20 cellular contexts compared by ENCODE assay signal in the genomic region with DNA sequence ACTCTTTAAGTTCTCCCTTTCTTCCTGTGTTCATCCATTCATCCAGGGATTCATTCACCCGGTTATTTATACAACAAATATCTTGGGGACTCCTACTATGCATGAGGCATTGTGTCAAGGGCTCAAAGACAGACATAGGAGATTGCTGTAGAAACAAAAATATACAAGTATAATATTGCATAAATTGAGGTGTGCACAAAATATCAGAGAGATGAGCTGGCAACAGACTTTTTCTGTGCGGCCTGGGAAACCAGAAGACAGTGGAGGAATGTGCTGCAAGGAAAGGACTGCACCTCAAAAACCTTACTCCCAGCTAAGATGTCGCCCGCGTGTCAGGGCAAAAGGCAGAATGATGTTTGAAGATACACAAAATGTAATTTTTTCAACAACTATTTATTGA. TPM values are rescaled to one million over a fixed set of nuclear protein-coding genes. Genes with fewer than 3 reads are reported as not detected.
DNase-seq lines count a peak whose midpoint lies in the region; ATAC-seq and TF ChIP-seq lines count a peak whose summit lies in the region.
"Had no signal": no experiment of that assay in that cellular context is flagged by ENCODE, and none has a peak within 500 bp of the region (broad histone marks: within the 10 kb centered on the region; RNA-seq: fewer than 3 reads in every experiment).

No MANE protein-coding gene starts in this region.

- CTCF ChIA-PET in PC-9 (lab: Charles Lee): no interaction called here

- POLR2A ChIA-PET in PC-9 (lab: Charles Lee; ENCODE audit: unreplicated experiment): no interaction called here

- peak; percentile 9 for DNase-seq in EH (ENCODE audit: low read depth)
- peak; percentile 17 for DNase-seq in HT1080 (ENCODE audit: low read depth)
- peak; percentile 5 for DNase-seq in astrocyte of the spinal cord (ENCODE audit: low read depth, low spot score)
- peak; percentile 53 for DNase-seq in iris pigment epithelial cell (ENCODE audit: low read depth)
- DNase-seq in NCI-H524 treated with DMSO at 0.1 percent for 48 hours (lab: John Stamatoyannopoulos, UW): no peak
- DNase-seq in PC-9: no peak
- DNase-seq: CD8-positive, alpha-beta memory T cell; KG1; NCI-H1694; NCI-H2081 treated with DMSO at 0.1 percent for 48 hours; NCI-H446 treated with DMSO at 0.1 percent for 48 hours; NK-92 treated with Interleukin-12 subunit alpha and Interleukin-12 subunit beta, amount 100 ng/mL, for 24 hours; SIG-M5 had no signal

- H3K4me3 ChIP-seq in astrocyte of the spinal cord (ENCODE audit: low read depth, low read length) (no peak overlapping the region), PC-9 (no peak overlapping the region)

- no peak overlapping the region for H3K27ac ChIP-seq in PC-9
- H3K27ac ChIP-seq: C4-2B had no signal

- no peaks in the 10 kb centered on the region for H3K36me3 ChIP-seq in PC-9 (ENCODE audit: low read depth)

- H3F3A ChIP-seq in PC-9 (ENCODE audit: insufficient read depth, low read depth): no peaks in the 10 kb centered on the region

- H4K20me1 ChIP-seq in PC-9 (ENCODE audit: insufficient read depth): no peaks in the 10 kb centered on the region

- in situ Hi-C loops in astrocyte of the spinal cord (cut with HindIII; ENCODE audit: low sequenced_read_pairs): no loop called here

- H3K9me3 ChIP-seq in PC-9 (ENCODE audit: insufficient read depth, low read depth): no peaks in the 10 kb centered on the region

- no peak overlapping the region for H2AFZ ChIP-seq in PC-9

- H3K27me3 ChIP-seq in PC-9 (ENCODE audit: insufficient read depth, low read depth): peaks cover 6% of the 10 kb centered on the region; the same call in 1 of the 2 replicates

- intact Hi-C loops in PC-9 (cut with micrococcal nuclease; ENCODE audit: unreplicated experiment): no loop called here

- TF ChIP-seq CTCF in astrocyte of the spinal cord (IDR thresholded peaks at IDR 0.05; ENCODE audit: low read depth, low read length): no peak
- TF ChIP-seq CTCF in PC-9 (conservative IDR thresholded peaks at IDR 0.05): no peak

- BruUV-seq in PC-9 (replicated peaks; lab: Mats Ljungman, UMichigan): no TSS peak

- no peak overlapping the region for H3K4me2 ChIP-seq in PC-9

- no peaks in the 10 kb centered on the region for H3K4me1 ChIP-seq in PC-9 (replicated peaks; ENCODE audit: insufficient read depth)

- H3K79me2 ChIP-seq in PC-9 (ENCODE audit: low read depth): no peaks in the 10 kb centered on the region

- ATAC-seq in HG02798 (IDR thresholded peaks at IDR 0.05; ENCODE audit: poor library complexity, unreplicated experiment): no peak
- ATAC-seq in GM21447 (IDR thresholded peaks at IDR 0.05; ENCODE audit: unreplicated experiment): no peak
- ATAC-seq: HCT116, Panc1, SK-N-SH treated with all-trans-retinoic acid at 6 μM for 48 hours had no signal

- H3K9me2 ChIP-seq in PC-9 (ENCODE audit: insufficient read depth): no peaks in the 10 kb centered on the region

RNA-seq across cellular contexts. Expression of a gene that starts 9.6 kb away (rescaled TPM):
- not detected in 2 replicates for total RNA-seq in HT1080 (2014; rRNA removed; shearing (Covaris generic))
- not detected in 2 replicates for polyA plus RNA-seq in HT1080 (2015; cell fraction: cytosol; rRNA removed)
- polyA plus RNA-seq in HT1080 (2015; cell fraction: nucleus; rRNA removed): not detected in 2 replicates
- not detected in 2 replicates for total RNA-seq in PC-9 (2021)
- total RNA-seq: CD8-positive, alpha-beta memory T cell; G401 had no signal
- polyA plus RNA-seq: CD8-positive, alpha-beta memory T cell had no signal

RNA-seq across cellular contexts. Expression of a gene that starts 30.9 kb away (rescaled TPM):
- total RNA-seq in HT1080 (2014; rRNA removed; shearing (Covaris generic)): 11.6 and 18.2 TPM in 2 replicates
- polyA plus RNA-seq in HT1080 (2015; cell fraction: cytosol; rRNA removed): 39.3 and 43.9 TPM in 2 replicates
- 23.7 and 23.8 TPM in 2 replicates for polyA plus RNA-seq in HT1080 (2015; cell fraction: nucleus; rRNA removed)
- 18.1 and 21.4 TPM in 2 replicates for total RNA-seq in PC-9 (2021)

Comparison
In these comparisons a context has a peak if more than half of its experiments do, and no peak if none do; other contexts are left out.
1. DNase-seq: peak in EH (single experiment), HT1080 (single experiment), astrocyte of the spinal cord (single experiment) and iris pigment epithelial cell (single experiment); none in NCI-H524 treated with DMSO at 0.1 percent for 48 hours (single experiment) and PC-9 (0 of 2).